27 cellular contexts compared by ENCODE assay signal in the genomic region with DNA sequence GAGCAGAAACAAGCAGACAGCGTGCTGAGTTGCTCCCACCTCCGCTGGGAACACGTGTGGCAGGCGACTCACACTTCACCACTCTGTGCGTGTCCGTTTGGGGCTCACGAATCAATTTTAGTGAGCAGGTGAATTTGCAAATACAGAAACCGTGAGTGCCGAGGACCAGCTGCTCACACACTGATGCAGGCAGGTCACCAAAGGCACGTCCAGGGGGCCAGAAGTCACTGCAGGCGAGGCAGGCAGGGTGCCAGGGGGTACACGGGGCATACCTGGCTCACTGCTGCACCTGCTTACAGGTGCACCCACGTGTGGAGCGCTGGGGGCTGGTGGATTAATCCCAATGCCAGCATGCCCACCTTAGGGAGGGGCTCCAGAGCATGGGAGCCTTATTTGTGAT.
"Had no signal": no experiment of that assay in that cellular context is flagged by ENCODE, and none has a peak within 500 bp of the region (broad histone marks: within the 10 kb centered on the region; RNA-seq: fewer than 3 reads in every experiment).

No MANE protein-coding gene starts in this region.

- H3K36me3 ChIP-seq: colonic mucosa, gastrocnemius medialis, neural progenitor cell, right lobe of liver had no signal

- H3K4me1 ChIP-seq: colonic mucosa, gastrocnemius medialis, neural progenitor cell, right lobe of liver, vagina had no signal

- DNase-seq: activated B cell treated with CpG ODN at 0.5 μM for 24 hours; activated CD4-positive, alpha-beta T cell treated with anti-CD3 and anti-CD28 coated beads for 48 hours; activated CD4-positive, alpha-beta T cell treated with anti-CD3 and anti-CD28 coated beads, Interleukin-2, amount 50 U/mL, for 48 hours; activated CD8-positive, alpha-beta memory T cell treated with anti-CD3 and anti-CD28 coated beads for 24 hours; activated naive CD4-positive, alpha-beta T cell; activated T-cell treated with anti-CD3 and anti-CD28 coated beads, Interleukin-2, amount 50 U/mL, for 4 hours; colonic mucosa; effector CD8-positive, alpha-beta T cell; gastrocnemius medialis; glutamatergic neuron; mesenchymal stem cell; natural killer cell; occipital lobe; stimulated activated CD4-positive, alpha-beta T cell treated with anti-CD3 and anti-CD28 coated beads, Interleukin-12 subunit alpha, Interleukin-12 subunit beta, amount 100 ng/mL, for 4 hours; stimulated activated CD4-positive, alpha-beta T cell treated with anti-CD3 and anti-CD28 coated beads, Interleukin-4, amount 100 ng/mL, for 24 hours; substantia nigra; T-helper 1 cell had no signal

- H3K9me3 ChIP-seq: colonic mucosa, gastrocnemius medialis, right lobe of liver, vagina had no signal

- H3K9ac ChIP-seq: neural progenitor cell had no signal

- H3K79me2 ChIP-seq: hepatocyte had no signal

- H3K4me3 ChIP-seq: colonic mucosa, gastrocnemius medialis, hepatocyte, neural progenitor cell, right lobe of liver, vagina had no signal

- H3K27me3 ChIP-seq: colonic mucosa, gastrocnemius medialis, hepatocyte, neural progenitor cell, right lobe of liver, vagina had no signal

- H3K4me2 ChIP-seq: hepatocyte, neural progenitor cell had no signal

- H3K27ac ChIP-seq: colonic mucosa, gastrocnemius medialis, hepatocyte, neural progenitor cell, right lobe of liver, vagina had no signal

- FAIRE-seq: bronchial epithelial cell, keratinocyte had no signal

- H2AFZ ChIP-seq: hepatocyte, neural progenitor cell had no signal

- ATAC-seq: activated naive CD4-positive, alpha-beta T cell treated with anti-CD3 and anti-CD28 coated beads, Interleukin-2, amount 50 U/mL, for 72 hours; activated T-cell treated with anti-CD3 and anti-CD28 coated beads, Interleukin-2, amount 50 U/mL, for 4 hours; activated T-helper 17 cell treated with anti-CD3 and anti-CD28 coated beads, Interleukin-2, amount 50 U/mL, for 72 hours; gastrocnemius medialis; left colon; natural killer cell; right lobe of liver; stimulated activated effector memory CD8-positive, alpha-beta T cell treated with anti-CD3 and anti-CD28 coated beads, Interleukin-12 subunit alpha, Interleukin-12 subunit beta, amount 100 ng/mL, for 72 hours had no signal
